In genomic region chr13:110641055-110642015, GRCh38 we compare ENCODE assay signal across 13 cellular contexts. TPM values are rescaled to one million over a fixed set of nuclear protein-coding genes. Genes with fewer than 3 reads are reported as not detected.
DNase-seq lines count a peak whose midpoint lies in the region; ATAC-seq and TF ChIP-seq lines count a peak whose summit lies in the region.
"Had no signal": no experiment of that assay in that cellular context is flagged by ENCODE, and none has a peak within 500 bp of the region (broad histone marks: within the 10 kb centered on the region; RNA-seq: fewer than 3 reads in every experiment).

No MANE protein-coding gene starts in this region.

- peak; percentile 53 for DNase-seq in IMR-90
- peak; percentile 82 for DNase-seq in NCI-H345 (lab: John Stamatoyannopoulos, UW)
- DNase-seq in fibroblast of villous mesenchyme (ENCODE audit: low read depth), result peak; percentile 45
- DNase-seq in sciatic nerve (ENCODE audit: low spot score), result no peak
- no peak for DNase-seq in NCI-H1436 treated with DMSO at 0.1 percent for 48 hours (lab: John Stamatoyannopoulos, UW)
- DNase-seq in GM13977 (ENCODE audit: low spot score), result no peak
- DNase-seq: Calu3; central memory CD4-positive, alpha-beta T cell; KBM-7; NCI-H446; stimulated activated CD4-positive, alpha-beta T cell treated with anti-CD3 and anti-CD28 coated beads, Interleukin-1b, Interleukin-23, amount 100 ng/mL, for 48 hours had no signal

- ATAC-seq in IMR-90 (ENCODE audit: low read depth), result no peak
- ATAC-seq in sciatic nerve, result peak; percentile 21
- no peak for ATAC-seq in GM21529 (IDR thresholded peaks at IDR 0.05; ENCODE audit: unreplicated experiment)
- ATAC-seq: HCT116 had no signal

- no peak overlapping the region for H2BK120ac ChIP-seq in IMR-90 (ENCODE audit: low read depth, low read length)

- no peak overlapping the region for H3K23ac ChIP-seq in IMR-90 (ENCODE audit: low read depth, low read length)

- H2AK5ac ChIP-seq in IMR-90 (ENCODE audit: low read depth, low read length), result no peak overlapping the region

- H3K27me3 ChIP-seq in IMR-90 (ENCODE audit: control insufficient read depth, insufficient read depth, low read length), result no peaks in the 10 kb centered on the region

- peaks cover 8% of the 10 kb centered on the region; the same call in 1 of the 2 replicates for H3K9me1 ChIP-seq in IMR-90 (ENCODE audit: insufficient read depth, low read length)

- no peak overlapping the region for H2BK5ac ChIP-seq in IMR-90 (ENCODE audit: low read depth, low read length, poor library complexity, severe bottlenecking)

- BruUV-seq in IMR-90 (replicated peaks; lab: Mats Ljungman, UMichigan), result no TSS peak

- dilution Hi-C loops in IMR-90 (cut with HindIII; ENCODE audit: low sequenced_read_pairs, unreplicated experiment), result no loop called here

- H3K4ac ChIP-seq in IMR-90 (ENCODE audit: low read depth, low read length), result no peak overlapping the region

- peak overlapping the region; percentile 15 for H2AFZ ChIP-seq in IMR-90 (replicated peaks; ENCODE audit: low read length, poor library complexity)

- H3K27ac ChIP-seq in IMR-90 (ENCODE audit: insufficient read depth, low read length), result no peak overlapping the region

- intact Hi-C loops in IMR-90 (cut with micrococcal nuclease) (no loop called here), sciatic nerve (cut with DNase I) (no loop called here)

- CTCF ChIA-PET in IMR-90 (lab: Yijun Ruan, JAX), result interaction anchor here (0.7 kb wide), 1 partner anchor 23 kb away, joined by 3 read pairs; no protein-coding TSS in a partner anchor

- no peak overlapping the region for H4K91ac ChIP-seq in IMR-90 (ENCODE audit: insufficient read depth, low read depth, low read length)

- H3K36me3 ChIP-seq in IMR-90 (ENCODE audit: control insufficient read depth, insufficient read depth, low read length), result peaks cover 75% of the 10 kb centered on the region

- no peak overlapping the region for H3K56ac ChIP-seq in IMR-90 (ENCODE audit: extremely low read depth, insufficient read depth, low read length)

- peaks cover under 1 to 29% of the 10 kb centered on the region in 2 experiments; a peak in 3 of 4 replicates for H3K79me1 ChIP-seq in IMR-90 (ENCODE audit: low read depth in 1 of 2, low read length in 2 of 2)

- H3K14ac ChIP-seq in IMR-90 (replicated peaks; ENCODE audit: low read depth, low read length), result no peak overlapping the region

- no peak overlapping the region for H2BK15ac ChIP-seq in IMR-90 (ENCODE audit: low read depth, low read length)

- no peak overlapping the region for H4K5ac ChIP-seq in IMR-90 (ENCODE audit: low read depth, low read length)

- H3K18ac ChIP-seq in IMR-90 (ENCODE audit: low read depth, low read length), result no peak overlapping the region

- H3K9ac ChIP-seq in IMR-90 (ENCODE audit: low read depth, low read length), result no peak overlapping the region

- H4K20me1 ChIP-seq in IMR-90 (ENCODE audit: insufficient read depth, low read length), result peaks cover 23% of the 10 kb centered on the region

- no peak overlapping the region for H4K8ac ChIP-seq in IMR-90 (ENCODE audit: low read depth in 2 of 2, low read length in 2 of 2)

- no peak for TF ChIP-seq RAD21 in IMR-90 (IDR thresholded peaks at IDR 0.05; ENCODE audit: low read length)

- no peaks in the 10 kb centered on the region for H3K9me3 ChIP-seq in IMR-90 (ENCODE audit: control insufficient read depth, insufficient read depth, low read length)

- in situ Hi-C loops in IMR-90 (cut with MboI; ENCODE audit: low sequenced_read_pairs) (no loop called here), GM13977 (cut with MboI; ENCODE audit: low pct_unique_long_range_greater_than_20kb, low sequenced_read_pairs, unreplicated experiment) (no loop called here)

- H3K4me3 ChIP-seq in IMR-90 (ENCODE audit: insufficient read depth, low read depth, low read length), result no peak overlapping the region
- no peak overlapping the region for H3K4me3 ChIP-seq in fibroblast of villous mesenchyme (ENCODE audit: low read depth, low read length)

- no peak overlapping the region for H3K4me2 ChIP-seq in IMR-90 (ENCODE audit: low read depth, low read length)

- TF ChIP-seq CTCF in IMR-90 (conservative IDR thresholded peaks at IDR 0.05; ENCODE audit: low read depth, low read length), result no peak
- TF ChIP-seq CTCF in fibroblast of villous mesenchyme (IDR thresholded peaks at IDR 0.05; ENCODE audit: insufficient read depth, low read depth, low read length), result no peak
- no peak for TF ChIP-seq CTCF in GM13977 (IDR thresholded peaks at IDR 0.05; ENCODE audit: extremely low read depth, insufficient read depth, missing control alignments)

- H2AK9ac ChIP-seq in IMR-90 (replicated peaks; ENCODE audit: low read depth, low read length, poor library complexity), result peak overlapping the region; percentile 15

- TF ChIP-seq POLR2A in IMR-90 (IDR thresholded peaks at IDR 0.05; ENCODE audit: low read depth, low read length), result no peak

- H2BK20ac ChIP-seq in IMR-90 (ENCODE audit: low read depth, low read length), result no peak overlapping the region

- POLR2A ChIA-PET in IMR-90 (lab: Charles Lee; ENCODE audit: unreplicated experiment), result interaction anchor here (0.6 kb wide), 1 partner anchor 36 kb away, joined by 4 read pairs; no protein-coding TSS in a partner anchor

- H3K4me1 ChIP-seq in IMR-90 (ENCODE audit: control insufficient read depth, insufficient read depth, low read length), result peaks cover 8% of the 10 kb centered on the region; the same call in 1 of the 2 replicates

- whole genome bisulfite sequencing in IMR-90 (ENCODE audit: extremely low coverage in 2 of 2, insufficient read length in 1 of 2), 2 experiments, result 72% methylated on average over 6 of the region's 29 CpGs; no CpG with 5 or more reads in 1 of the 2 experiments

TF ChIP-seq in IMR-90, 13 proteins besides CTCF, POLR2A, EP300 and RAD21:
- TF ChIP-seq MAFK (IDR thresholded peaks at IDR 0.05; ENCODE audit: low read depth, low read length) (peak; percentile 19; the same call in 1 of the 2 replicates), BHLHE40 (IDR thresholded peaks at IDR 0.05; ENCODE audit: low read depth, low read length) (peak; percentile 66; the same call in 1 of the 2 replicates), USF2 (IDR thresholded peaks at IDR 0.05; ENCODE audit: low read depth, low read length) (no peak)

RNA-seq across cellular contexts. Expression of gene NAXD, which starts 26.0 kb away (rescaled TPM):
- total RNA-seq in IMR-90 (2012; rRNA removed) (9.4 and 10.2 TPM in 2 replicates), fibroblast of villous mesenchyme (13.5 and 16.8 TPM in 2 replicates), sciatic nerve (38.9 TPM)
- 24.4 and 27.2 TPM in 2 replicates for polyA plus RNA-seq in IMR-90 (2012; rRNA removed)
- 21.3 and 27.8 TPM in 2 replicates for polyA plus RNA-seq in IMR-90 (2012; cell fraction: cytosol; rRNA removed)
- 90.8 and 120 TPM in 2 replicates for polyA plus RNA-seq in IMR-90 (2012; cell fraction: nucleus; rRNA removed; ENCODE audit: low replicate concordance)

Comparison
In these comparisons a context has a peak if more than half of its experiments do, and no peak if none do; other contexts are left out.
1. DNase-seq: peak in IMR-90 (single experiment), NCI-H345 (single experiment) and fibroblast of villous mesenchyme (single experiment); none in sciatic nerve (single experiment), NCI-H1436 treated with DMSO at 0.1 percent for 48 hours (single experiment) and GM13977 (single experiment).